In genomic region chr16:8943001-8943763, GRCh38 we compare ENCODE assay signal across 23 cellular contexts. TPM values are rescaled to one million over a fixed set of nuclear protein-coding genes. Genes with fewer than 3 reads are reported as not detected.
DNase-seq lines count a peak whose midpoint lies in the region; ATAC-seq and TF ChIP-seq lines count a peak whose summit lies in the region.
"Had no signal": no experiment of that assay in that cellular context is flagged by ENCODE, and none has a peak within 500 bp of the region (broad histone marks: within the 10 kb centered on the region; RNA-seq: fewer than 3 reads in every experiment).

No MANE protein-coding gene starts in this region.

- POLR2A ChIA-PET in CD4-positive, alpha-beta memory T cell (lab: Charles Lee; ENCODE audit: partially characterized antibody), result no interaction called here
- POLR2A ChIA-PET in naive thymus-derived CD8-positive, alpha-beta T cell (lab: Charles Lee), result no interaction called here

- H3K27me3 ChIP-seq in CD4-positive, alpha-beta memory T cell (ENCODE audit: insufficient read depth, low read length), result no peaks in the 10 kb centered on the region
- H3K27me3 ChIP-seq in GM23338 (ENCODE audit: insufficient read depth), result no peaks in the 10 kb centered on the region
- H3K27me3 ChIP-seq: colonic mucosa, gastroesophageal sphincter had no signal

- H3F3A ChIP-seq in GM23338 (replicated peaks; ENCODE audit: low read depth), result peaks cover 5% of the 10 kb centered on the region; the same call in 1 of the 2 replicates

- H3K9me3 ChIP-seq in CD4-positive, alpha-beta memory T cell (ENCODE audit: control insufficient read depth in 1 of 2, low read length in 2 of 2), result no peaks in the 10 kb centered on the region
- H3K9me3 ChIP-seq: colonic mucosa, gastroesophageal sphincter, prostate gland, thoracic aorta had no signal

- H3K36me3 Mint-ChIP-seq in CD4-positive, alpha-beta memory T cell, result peaks cover 0 to 2% of the 10 kb centered on the region in 2 donors
- no peaks in the 10 kb centered on the region; the same call in 2 of the 3 replicates for H3K36me3 Mint-ChIP-seq in GM23338 (ENCODE audit: low read depth)
- H3K36me3 Mint-ChIP-seq in activated T-helper 17 cell treated with anti-CD3 and anti-CD28 coated beads, Interleukin-2, amount 50 U/mL, for 72 hours (ENCODE audit: low read depth), result no peaks in the 10 kb centered on the region
- H3K36me3 Mint-ChIP-seq in naive thymus-derived CD8-positive, alpha-beta T cell, result no peaks in the 10 kb centered on the region

- peaks cover 100% of the 10 kb centered on the region for H3K4me1 ChIP-seq in CD4-positive, alpha-beta memory T cell (ENCODE audit: insufficient read depth, low read length)
- peaks cover 70% of the 10 kb centered on the region for H3K4me1 ChIP-seq in GM23338 (ENCODE audit: insufficient read depth)
- H3K4me1 ChIP-seq: prostate gland had no signal

- intact Hi-C loops in CD4-positive, alpha-beta memory T cell (cut with micrococcal nuclease), result no loop called here

- H3K9me3 Mint-ChIP-seq in CD4-positive, alpha-beta memory T cell, result no peaks in the 10 kb centered on the region
- no peaks in the 10 kb centered on the region for H3K9me3 Mint-ChIP-seq in GM23338
- no peaks in the 10 kb centered on the region for H3K9me3 Mint-ChIP-seq in activated T-helper 17 cell treated with anti-CD3 and anti-CD28 coated beads, Interleukin-2, amount 50 U/mL, for 72 hours
- H3K9me3 Mint-ChIP-seq in naive thymus-derived CD8-positive, alpha-beta T cell, result no peaks in the 10 kb centered on the region
- H3K9me3 Mint-ChIP-seq: T-helper 2 cell treated with Interferon-gamma antibody and Interleukin-4, amounts not matched to agents 5 μg/mL and 100 μg/mL, for 36 hours had no signal

- H3K4me3 Mint-ChIP-seq in CD4-positive, alpha-beta memory T cell, result peak overlapping the region in 6 of 8 donors; percentile 14 to 83 (median 50)
- H3K4me3 Mint-ChIP-seq in GM23338, result no peak overlapping the region; the same call in 2 of the 3 replicates
- peak overlapping the region; percentile 54 for H3K4me3 Mint-ChIP-seq in activated T-helper 17 cell treated with anti-CD3 and anti-CD28 coated beads, Interleukin-2, amount 50 U/mL, for 72 hours
- peak overlapping the region in 8 of 10 donors; percentile 34 to 69 (median 51) for H3K4me3 Mint-ChIP-seq in naive thymus-derived CD8-positive, alpha-beta T cell

- no peak for DNase-seq in CD4-positive, alpha-beta memory T cell
- DNase-seq in GM23338 (ENCODE audit: low spot score), result no peak
- no peak for DNase-seq in naive thymus-derived CD8-positive, alpha-beta T cell
- no peak for DNase-seq in NCI-H345 (lab: John Stamatoyannopoulos, UW)
- DNase-seq in COR-L47 (lab: John Stamatoyannopoulos, UW), result no peak
- DNase-seq: activated CD4-positive, CD25-positive, alpha-beta regulatory T cell treated with anti-CD3 and anti-CD28 coated beads, Interleukin-2, amount 50 U/mL, for 72 hours; activated gamma-delta T cell treated with Interleukin-2 at 50 U/mL for 16 hours; colonic mucosa; DMS53; erythroblast; H7; NCI-H1105; stimulated activated CD4-positive, alpha-beta T cell treated with anti-CD3 and anti-CD28 coated beads, Interleukin-4, amount 100 ng/mL, for 4 hours; stimulated activated CD8-positive, alpha-beta memory T cell treated with anti-CD3 and anti-CD28 coated beads, Interleukin-4, amount 100 ng/mL, for 48 hours had no signal

- H3K27ac ChIP-seq in CD4-positive, alpha-beta memory T cell (ENCODE audit: low read depth, low read length), result no peak overlapping the region
- H3K27ac ChIP-seq in GM23338 (ENCODE audit: low read depth), result peak overlapping the region; percentile 39; the same call in 1 of the 2 replicates
- H3K27ac ChIP-seq: colonic mucosa, gastroesophageal sphincter, HL-60, KMS-11, prostate gland, thoracic aorta had no signal

- H3K36me3 ChIP-seq in CD4-positive, alpha-beta memory T cell (ENCODE audit: insufficient read depth, low read length), result no peaks in the 10 kb centered on the region
- no peaks in the 10 kb centered on the region for H3K36me3 ChIP-seq in GM23338 (ENCODE audit: insufficient read depth)
- H3K36me3 ChIP-seq: colonic mucosa, gastroesophageal sphincter, prostate gland, thoracic aorta had no signal

- peak overlapping the region; percentile 50; the same call in 1 of the 2 replicates for H3K4me2 ChIP-seq in GM23338
- H3K4me2 ChIP-seq: smooth muscle cell had no signal

- no peak overlapping the region for H3K4me3 ChIP-seq in CD4-positive, alpha-beta memory T cell (ENCODE audit: low read length in 2 of 2)
- no peak overlapping the region for H3K4me3 ChIP-seq in GM23338
- H3K4me3 ChIP-seq: colonic mucosa, gastroesophageal sphincter, prostate gland, smooth muscle cell had no signal

- H3K79me2 ChIP-seq in GM23338 (replicated peaks; ENCODE audit: insufficient read depth), result peaks cover 100% of the 10 kb centered on the region

- no peak overlapping the region for H2AFZ ChIP-seq in GM23338

- H3K27me3 Mint-ChIP-seq in CD4-positive, alpha-beta memory T cell, result no peaks in the 10 kb centered on the region
- H3K27me3 Mint-ChIP-seq in GM23338 (ENCODE audit: insufficient read depth, low read depth, poor library complexity), result peaks cover 24% of the 10 kb centered on the region
- H3K27me3 Mint-ChIP-seq in activated T-helper 17 cell treated with anti-CD3 and anti-CD28 coated beads, Interleukin-2, amount 50 U/mL, for 72 hours, result no peaks in the 10 kb centered on the region
- no peaks in the 10 kb centered on the region for H3K27me3 Mint-ChIP-seq in naive thymus-derived CD8-positive, alpha-beta T cell

- CTCF ChIA-PET in CD4-positive, alpha-beta memory T cell (lab: Charles Lee; ENCODE audit: partially characterized antibody), result interaction anchor here (0.9 to 1.8 kb wide), 4 partner anchors 9 to 66 kb away, joined by 3 to 7 read pairs (median 4); no protein-coding TSS in a partner anchor

- H4K20me1 ChIP-seq in GM23338 (replicated peaks; ENCODE audit: insufficient read depth), result peaks cover 97% of the 10 kb centered on the region

- H3K4me1 Mint-ChIP-seq in CD4-positive, alpha-beta memory T cell, result peaks cover 82 to 100% (median 91%) of the 10 kb centered on the region in 4 donors
- H3K4me1 Mint-ChIP-seq in GM23338, result peaks cover 76% of the 10 kb centered on the region
- peaks cover 69% of the 10 kb centered on the region for H3K4me1 Mint-ChIP-seq in activated T-helper 17 cell treated with anti-CD3 and anti-CD28 coated beads, Interleukin-2, amount 50 U/mL, for 72 hours
- peaks cover 62 to 100% (median 98%) of the 10 kb centered on the region in 4 donors for H3K4me1 Mint-ChIP-seq in naive thymus-derived CD8-positive, alpha-beta T cell

- H3K9me2 ChIP-seq in GM23338 (ENCODE audit: insufficient read depth), result no peaks in the 10 kb centered on the region

- peak; percentile 38 for ATAC-seq in GM23338
- no peak for ATAC-seq in activated T-helper 17 cell treated with anti-CD3 and anti-CD28 coated beads, Interleukin-2, amount 50 U/mL, for 72 hours (replicated peaks)
- ATAC-seq in naive thymus-derived CD8-positive, alpha-beta T cell, result no peak
- ATAC-seq in GM21381 (IDR thresholded peaks at IDR 0.05; ENCODE audit: unreplicated experiment), result no peak
- ATAC-seq: gastroesophageal sphincter had no signal

- H3K27ac Mint-ChIP-seq in CD4-positive, alpha-beta memory T cell, result peak overlapping the region in 4 of 7 donors; percentile 6 to 78 (median 35)
- no peak overlapping the region for H3K27ac Mint-ChIP-seq in GM23338
- peak overlapping the region; percentile 52 for H3K27ac Mint-ChIP-seq in activated T-helper 17 cell treated with anti-CD3 and anti-CD28 coated beads, Interleukin-2, amount 50 U/mL, for 72 hours
- peak overlapping the region in 7 of 10 donors; percentile 26 to 80 (median 59) for H3K27ac Mint-ChIP-seq in naive thymus-derived CD8-positive, alpha-beta T cell

- TF ChIP-seq CTCF in GM23338 (conservative IDR thresholded peaks at IDR 0.05; ENCODE audit: low read depth in 2 of 2), result no peak

TF ChIP-seq in GM23338, 12 proteins besides CTCF, POLR2A, EP300 and RAD21 (continues in another document):
- TF ChIP-seq NANOG (IDR thresholded peaks at IDR 0.05; ENCODE audit: borderline replicate concordance) (no peak), STAT1 (IDR thresholded peaks at IDR 0.05; ENCODE audit: unreplicated experiment) (no peak), ZNF114 (CRISPR knock-in tag; IDR thresholded peaks at IDR 0.05) (no peak), EZH2phosphoT487 (IDR thresholded peaks at IDR 0.05; ENCODE audit: unreplicated experiment) (no peak), EZH2 (IDR thresholded peaks at IDR 0.05; ENCODE audit: low read depth, unreplicated experiment) (no peak)

RNA-seq across cellular contexts. Expression of gene USP7, which starts 20.5 kb away (rescaled TPM):
- 100 to 1,000 TPM; 194 to 206 TPM for total RNA-seq in CD4-positive, alpha-beta memory T cell
- polyA plus RNA-seq in CD4-positive, alpha-beta memory T cell, result 10 to 100 TPM in 1 of 2 donors, 1 to 10 TPM in 1; 4.8 to 17.8 TPM
- total RNA-seq in GM23338 (2014; rRNA removed; shearing (Covaris generic)), result 130 and 169 TPM in 2 replicates
- polyA plus RNA-seq in GM23338 (2016; fragmentation: Nextera tagmentation; extraction: Ambion mirVana), result 39.9 and 42.3 TPM in 2 replicates
- 100 to 1,000 TPM; 157 to 181 TPM for total RNA-seq in activated T-helper 17 cell treated with anti-CD3 and anti-CD28 coated beads, Interleukin-2, amount 50 U/mL, for 72 hours
- total RNA-seq in naive thymus-derived CD8-positive, alpha-beta T cell, result 100 to 1,000 TPM; 201 to 207 TPM
- polyA plus RNA-seq in naive thymus-derived CD8-positive, alpha-beta T cell, result 1 to 10 TPM; 6.4 to 9.9 (median 9.2) TPM
